28 cellular contexts compared by ENCODE assay signal in the genomic region with DNA sequence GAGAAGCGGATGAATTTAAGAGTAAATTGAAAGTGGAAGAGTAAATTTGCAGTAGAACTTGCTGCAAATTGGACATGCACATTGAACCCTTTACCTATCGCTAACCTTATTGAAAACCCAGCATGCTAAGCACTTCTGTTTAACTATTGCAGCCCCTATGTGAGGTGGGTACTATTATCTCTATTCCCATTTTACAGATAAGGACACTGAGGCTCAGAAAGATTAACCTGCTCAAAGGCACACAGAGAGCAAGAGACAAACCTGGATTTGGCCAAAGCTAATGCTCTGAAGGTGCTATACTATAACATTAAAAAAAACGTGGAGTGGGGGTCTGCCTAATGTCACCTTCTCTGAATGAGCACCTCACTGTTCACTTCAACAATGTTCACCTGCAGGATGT. TPM values are rescaled to one million over a fixed set of nuclear protein-coding genes. Genes with fewer than 3 reads are reported as not detected.
"Had no signal": no experiment of that assay in that cellular context is flagged by ENCODE, and none has a peak within 500 bp of the region (broad histone marks: within the 10 kb centered on the region; RNA-seq: fewer than 3 reads in every experiment).

No MANE protein-coding gene starts in this region.

- DNase-seq: colonic mucosa; cortex of kidney; dermis blood vessel endothelial cell; dorsolateral prefrontal cortex; effector CD4-positive, alpha-beta T cell; effector CD8-positive, alpha-beta T cell; effector memory CD4-positive, alpha-beta T cell; effector memory CD8-positive, alpha-beta T cell; endodermal cell; erythroblast; esophagus squamous epithelium; foreskin fibroblast; foreskin keratinocyte; foreskin melanocyte; gastrocnemius medialis; glutamatergic neuron; head of caudate nucleus; heart left ventricle; heart right ventricle had no signal

- H3K36me3 ChIP-seq: colonic mucosa, esophagus muscularis mucosa, gastrocnemius medialis, gastroesophageal sphincter, heart left ventricle, heart right ventricle had no signal

- H3K4me1 ChIP-seq: esophagus muscularis mucosa, esophagus squamous epithelium, gastroesophageal sphincter had no signal

- H3K27me3 ChIP-seq: colonic mucosa, dorsolateral prefrontal cortex, esophagus muscularis mucosa, esophagus squamous epithelium, foreskin keratinocyte, gastrocnemius medialis, gastroesophageal sphincter, heart left ventricle had no signal

- H3K27ac ChIP-seq: coronary artery, dorsolateral prefrontal cortex, epithelial cell of prostate, esophagus muscularis mucosa, esophagus squamous epithelium, foreskin keratinocyte, gastrocnemius medialis, gastroesophageal sphincter, heart left ventricle, heart right ventricle had no signal

- ATAC-seq: effector memory CD8-positive, alpha-beta T cell; esophagus mucosa; foreskin keratinocyte; gastrocnemius medialis; gastroesophageal sphincter; heart left ventricle; heart right ventricle had no signal

- H3K9me3 ChIP-seq: colonic mucosa, esophagus muscularis mucosa, esophagus squamous epithelium, gastrocnemius medialis, gastroesophageal sphincter, heart left ventricle had no signal

- H3K4me3 ChIP-seq: colonic mucosa, coronary artery, dorsolateral prefrontal cortex, esophagus muscularis mucosa, esophagus squamous epithelium, gastrocnemius medialis, gastroesophageal sphincter, heart left ventricle, heart right ventricle had no signal

- FAIRE-seq: endometrium, endothelial cell of umbilical vein, frontal cortex had no signal

RNA-seq across cellular contexts. Expression of a gene that starts 21.0 kb away (rescaled TPM):
- total RNA-seq: dermis microvascular lymphatic vessel endothelial cell had no signal
